In genomic region chr21:27764056-27764455, GRCh38 we compare ENCODE assay signal across 26 cellular contexts.
"Had no signal": no experiment of that assay in that cellular context is flagged by ENCODE, and none has a peak within 500 bp of the region (broad histone marks: within the 10 kb centered on the region; RNA-seq: fewer than 3 reads in every experiment).

No MANE protein-coding gene starts in this region.

- H3K4me3 ChIP-seq: left ventricle myocardium inferior, lung, ovary, right atrium auricular region, right lobe of liver, skin epidermis, stomach, testis, thyroid gland, transverse colon, upper lobe of left lung, vagina had no signal

- DNase-seq: hypothalamus; immature natural killer cell; left ventricle myocardium inferior; mesendoderm; naive thymus-derived CD4-positive, alpha-beta T cell; ovary; right lobe of liver; stimulated activated CD4-positive, alpha-beta T cell treated with anti-CD3 and anti-CD28 coated beads, Interleukin-12 subunit alpha, Interleukin-12 subunit beta, amount 100 ng/mL, for 4 hours; stimulated activated CD4-positive, alpha-beta T cell treated with anti-CD3 and anti-CD28 coated beads, Interleukin-15, amount 100 ng/mL, for 24 hours; stimulated activated CD4-positive, alpha-beta T cell treated with anti-CD3 and anti-CD28 coated beads, Interleukin-2, amount 100 ng/mL, for 24 hours; stimulated activated CD4-positive, alpha-beta T cell treated with anti-CD3 and anti-CD28 coated beads, Interleukin-4, amount 100 ng/mL, for 1 hour; stimulated activated naive B cell treated with anti-CD40 and anti-IgM and Interleukin-4, amounts not matched to agents 10 μg/mL and 1 μg/mL and 100 μg/mL, for 72 hours; stimulated activated naive CD8-positive, alpha-beta T cell treated with anti-CD3 and anti-CD28 coated beads, Interleukin-15, Interleukin-2, amounts not matched to agents 100 U/mL and 50 U/mL, for 24 hours; stomach; testis; thyroid gland; transverse colon; upper lobe of left lung had no signal

- ATAC-seq: naive thymus-derived CD4-positive, alpha-beta T cell; natural killer cell treated with Interleukin-12 subunit alpha and Interleukin-12 subunit beta and Interleukin-15 and Interleukin-18, amount 100 ng/mL, for 72 hours; right lobe of liver; stimulated activated naive B cell treated with anti-CD40 and anti-IgM and Interleukin-4, amounts not matched to agents 10 μg/mL and 1 μg/mL and 100 μg/mL, for 72 hours; stimulated activated naive CD8-positive, alpha-beta T cell treated with anti-CD3 and anti-CD28 coated beads, Interleukin-15, Interleukin-2, amounts not matched to agents 100 U/mL and 50 U/mL, for 24 hours had no signal

- H3K4me1 Mint-ChIP-seq: immature natural killer cell; naive thymus-derived CD4-positive, alpha-beta T cell; stimulated activated naive B cell treated with anti-CD40 and anti-IgM and Interleukin-4, amounts not matched to agents 10 μg/mL and 1 μg/mL and 100 μg/mL, for 72 hours had no signal

- H3K36me3 ChIP-seq: left ventricle myocardium inferior, ovary, right atrium auricular region, right lobe of liver, stomach, thyroid gland, transverse colon, upper lobe of left lung, vagina had no signal

- H3K27ac ChIP-seq: left ventricle myocardium inferior, ovary, right atrium auricular region, right lobe of liver, skin epidermis, stomach, testis, thyroid gland, transverse colon, upper lobe of left lung, vagina had no signal

- FAIRE-seq: islet of Langerhans had no signal

- H3K9me3 ChIP-seq: ovary, right atrium auricular region, right lobe of liver, stomach, testis, thyroid gland, transverse colon, upper lobe of left lung, vagina had no signal

- H3K4me1 ChIP-seq: right atrium auricular region, right lobe of liver, testis, thyroid gland, vagina had no signal

- H3K4me3 Mint-ChIP-seq: immature natural killer cell; mesothelial cell of epicardium; naive thymus-derived CD4-positive, alpha-beta T cell; natural killer cell treated with Interleukin-12 subunit alpha and Interleukin-12 subunit beta and Interleukin-15 and Interleukin-18, amount 100 ng/mL, for 72 hours; stimulated activated naive B cell treated with anti-CD40 and anti-IgM and Interleukin-4, amounts not matched to agents 10 μg/mL and 1 μg/mL and 100 μg/mL, for 72 hours had no signal

- H3K27ac Mint-ChIP-seq: immature natural killer cell; mesothelial cell of epicardium; naive thymus-derived CD4-positive, alpha-beta T cell; natural killer cell treated with Interleukin-12 subunit alpha and Interleukin-12 subunit beta and Interleukin-15 and Interleukin-18, amount 100 ng/mL, for 72 hours; progenitor cell of endocrine pancreas; stimulated activated naive B cell treated with anti-CD40 and anti-IgM and Interleukin-4, amounts not matched to agents 10 μg/mL and 1 μg/mL and 100 μg/mL, for 72 hours had no signal

- H3K36me3 Mint-ChIP-seq: immature natural killer cell; mesothelial cell of epicardium; naive thymus-derived CD4-positive, alpha-beta T cell; natural killer cell treated with Interleukin-12 subunit alpha and Interleukin-12 subunit beta and Interleukin-15 and Interleukin-18, amount 100 ng/mL, for 72 hours; stimulated activated naive B cell treated with anti-CD40 and anti-IgM and Interleukin-4, amounts not matched to agents 10 μg/mL and 1 μg/mL and 100 μg/mL, for 72 hours had no signal

- H3K27me3 Mint-ChIP-seq: natural killer cell treated with Interleukin-12 subunit alpha and Interleukin-12 subunit beta and Interleukin-15 and Interleukin-18, amount 100 ng/mL, for 72 hours; progenitor cell of endocrine pancreas; stimulated activated naive B cell treated with anti-CD40 and anti-IgM and Interleukin-4, amounts not matched to agents 10 μg/mL and 1 μg/mL and 100 μg/mL, for 72 hours had no signal
